ENCODE assay signal across 1 cellular context in genomic region chr1:8717148-8717547, GRCh38.
TF ChIP-seq lines count a peak whose summit lies in the region.

No MANE protein-coding gene starts in this region.

TF ChIP-seq in HepG2, 621 proteins besides CTCF, POLR2A, EP300 and RAD21 (continued from another document):
- TF ChIP-seq, protein P1, sequence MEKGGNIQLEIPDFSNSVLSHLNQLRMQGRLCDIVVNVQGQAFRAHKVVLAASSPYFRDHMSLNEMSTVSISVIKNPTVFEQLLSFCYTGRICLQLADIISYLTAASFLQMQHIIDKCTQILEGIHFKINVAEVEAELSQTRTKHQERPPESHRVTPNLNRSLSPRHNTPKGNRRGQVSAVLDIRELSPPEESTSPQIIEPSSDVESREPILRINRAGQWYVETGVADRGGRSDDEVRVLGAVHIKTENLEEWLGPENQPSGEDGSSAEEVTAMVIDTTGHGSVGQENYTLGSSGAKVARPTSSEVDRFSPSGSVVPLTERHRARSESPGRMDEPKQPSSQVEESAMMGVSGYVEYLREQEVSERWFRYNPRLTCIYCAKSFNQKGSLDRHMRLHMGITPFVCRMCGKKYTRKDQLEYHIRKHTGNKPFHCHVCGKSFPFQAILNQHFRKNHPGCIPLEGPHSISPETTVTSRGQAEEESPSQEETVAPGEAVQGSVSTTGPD (CRISPR knock-in tag; IDR thresholded peaks at IDR 0.05) = no peak
- TF ChIP-seq ARID5B (CRISPR knock-in tag; IDR thresholded peaks at IDR 0.05) = no peak
